Comparison of ENCODE assay signal across 8 cellular contexts in the genomic region with DNA sequence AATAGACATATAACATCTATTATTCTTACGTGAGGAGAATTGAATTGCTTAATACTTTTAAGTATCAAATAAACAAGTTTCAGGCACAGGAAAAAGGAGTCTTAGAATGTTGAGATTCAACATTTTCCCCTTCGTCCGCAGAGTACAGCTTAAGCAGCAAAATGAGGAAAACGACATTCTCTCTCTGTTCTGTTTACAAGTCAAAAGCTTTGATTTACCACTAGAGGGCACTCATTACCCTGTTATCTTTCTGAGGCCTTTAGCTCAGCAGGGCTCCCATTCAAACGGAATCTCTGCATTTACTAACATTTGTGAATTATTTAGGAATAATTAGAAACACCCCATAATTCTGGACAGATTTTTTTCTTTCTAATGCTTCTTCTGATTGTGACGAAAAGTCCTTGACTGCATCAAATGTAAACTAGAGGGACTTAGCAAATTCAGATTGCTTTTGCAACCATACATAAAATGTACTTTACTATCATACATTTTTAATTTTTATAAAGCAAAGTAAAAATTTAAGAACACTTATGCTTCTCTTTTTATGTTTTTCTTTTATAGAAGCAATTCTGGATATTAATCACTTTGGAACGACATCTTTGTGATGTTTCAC.
DNase-seq lines count a peak whose midpoint lies in the region; ATAC-seq and TF ChIP-seq lines count a peak whose summit lies in the region.

No MANE protein-coding gene starts in this region.

- H3K27me3 Mint-ChIP-seq in type B pancreatic cell, result peaks cover 12% of the 10 kb centered on the region

- intact Hi-C loops in IMR-90 (cut with micrococcal nuclease), result loop anchor here (5.0 kb wide), 1 partner anchor 678 kb away; no protein-coding TSS in a partner anchor

- peak; percentile 75 for TF ChIP-seq CTCF in IMR-90 (conservative IDR thresholded peaks at IDR 0.05; ENCODE audit: low read depth, low read length)
- peak; percentile 90 for TF ChIP-seq CTCF in type B pancreatic cell (conservative IDR thresholded peaks at IDR 0.05)

- H3K4me3 ChIP-seq in IMR-90 (ENCODE audit: insufficient read depth, low read depth, low read length), result no peak overlapping the region

- no peaks in the 10 kb centered on the region for H3K79me1 ChIP-seq in IMR-90 (ENCODE audit: low read depth in 1 of 2, low read length in 2 of 2)

- dilution Hi-C loops in IMR-90 (cut with HindIII; ENCODE audit: low sequenced_read_pairs, unreplicated experiment), result no loop called here

- no peak overlapping the region for H3K9ac ChIP-seq in IMR-90 (ENCODE audit: low read depth, low read length)

- no peak overlapping the region for H2BK15ac ChIP-seq in IMR-90 (ENCODE audit: low read depth, low read length)

- peak overlapping the region; percentile 10 for H3K4me3 Mint-ChIP-seq in type B pancreatic cell

- H2AK5ac ChIP-seq in IMR-90 (ENCODE audit: low read depth, low read length), result no peak overlapping the region

- H3K4me2 ChIP-seq in IMR-90 (ENCODE audit: low read depth, low read length), result peak overlapping the region; percentile 79; the same call in 1 of the 2 replicates

- no peak for DNase-seq in activated naive CD4-positive, alpha-beta T cell treated with anti-CD3 and anti-CD28 coated beads, Interleukin-2, amount 50 U/mL, for 72 hours (ENCODE audit: low spot score in 2 of 2)
- DNase-seq in activated naive CD4-positive, alpha-beta T cell treated with anti-CD3 and anti-CD28 coated beads, Interleukin-2, amount 50 U/mL, for 16 hours, result no peak
- DNase-seq in IMR-90 (peak; percentile 78), NOMO-1 treated with dmso at 0.1 percent for 144 hours (lab: John Stamatoyannopoulos, UW; ENCODE audit: unreplicated experiment) (peak; percentile 57), kidney glomerular epithelial cell (lab: John Stamatoyannopoulos, UW) (peak; percentile 77), type B pancreatic cell (ENCODE audit: extremely low spot score, unreplicated experiment) (no peak)
- DNase-seq in central memory CD4-positive, alpha-beta T cell, result peak; percentile 45

- H2BK5ac ChIP-seq in IMR-90 (ENCODE audit: low read depth, low read length, poor library complexity, severe bottlenecking), result no peak overlapping the region

- no TSS peak for BruUV-seq in IMR-90 (replicated peaks; lab: Mats Ljungman, UMichigan)

- peak; percentile 79 for TF ChIP-seq RAD21 in IMR-90 (IDR thresholded peaks at IDR 0.05; ENCODE audit: low read length)

- no peak overlapping the region for H3K27ac ChIP-seq in IMR-90 (ENCODE audit: insufficient read depth, low read length)

- peaks cover 8% of the 10 kb centered on the region for H3K4me1 Mint-ChIP-seq in type B pancreatic cell (ENCODE audit: unreplicated experiment)

- H3K9me3 Mint-ChIP-seq in activated naive CD4-positive, alpha-beta T cell treated with anti-CD3 and anti-CD28 coated beads, Interleukin-2, amount 50 U/mL, for 72 hours, result no peaks in the 10 kb centered on the region
- H3K9me3 Mint-ChIP-seq in type B pancreatic cell, result no peaks in the 10 kb centered on the region

- H3K18ac ChIP-seq in IMR-90 (ENCODE audit: low read depth, low read length), result no peak overlapping the region

- no peak overlapping the region for H4K8ac ChIP-seq in IMR-90 (ENCODE audit: low read depth in 2 of 2, low read length in 2 of 2)

- no peak overlapping the region for H4K91ac ChIP-seq in IMR-90 (ENCODE audit: insufficient read depth, low read depth, low read length)

- H3K14ac ChIP-seq in IMR-90 (replicated peaks; ENCODE audit: low read depth, low read length), result no peak overlapping the region

- no peaks in the 10 kb centered on the region for H3K4me1 ChIP-seq in IMR-90 (ENCODE audit: control insufficient read depth, insufficient read depth, low read length)

- no peak overlapping the region for H3K4ac ChIP-seq in IMR-90 (ENCODE audit: low read depth, low read length)

- H2BK20ac ChIP-seq in IMR-90 (ENCODE audit: low read depth, low read length), result no peak overlapping the region

- H3K27me3 ChIP-seq in IMR-90 (ENCODE audit: control insufficient read depth, insufficient read depth, low read length), result peaks cover under 1% of the 10 kb centered on the region; the same call in 1 of the 2 replicates

- no peak overlapping the region for H2AFZ ChIP-seq in IMR-90 (replicated peaks; ENCODE audit: low read length, poor library complexity)

- H3K27ac Mint-ChIP-seq in activated naive CD4-positive, alpha-beta T cell treated with anti-CD3 and anti-CD28 coated beads, Interleukin-2, amount 50 U/mL, for 72 hours, result no peak overlapping the region
- H3K27ac Mint-ChIP-seq in type B pancreatic cell, result no peak overlapping the region

- H3K23ac ChIP-seq in IMR-90 (ENCODE audit: low read depth, low read length), result no peak overlapping the region

- in situ Hi-C loops in IMR-90 (cut with MboI; ENCODE audit: low sequenced_read_pairs), result no loop called here

- no peaks in the 10 kb centered on the region for H3K9me1 ChIP-seq in IMR-90 (ENCODE audit: insufficient read depth, low read length)

- POLR2A ChIA-PET in IMR-90 (lab: Charles Lee; ENCODE audit: unreplicated experiment), result no interaction called here

- no peak overlapping the region for H4K5ac ChIP-seq in IMR-90 (ENCODE audit: low read depth, low read length)

- no peaks in the 10 kb centered on the region for H3K36me3 ChIP-seq in IMR-90 (ENCODE audit: control insufficient read depth, insufficient read depth, low read length)

- no peaks in the 10 kb centered on the region for H4K20me1 ChIP-seq in IMR-90 (ENCODE audit: insufficient read depth, low read length)

- H3K36me3 Mint-ChIP-seq in activated naive CD4-positive, alpha-beta T cell treated with anti-CD3 and anti-CD28 coated beads, Interleukin-2, amount 50 U/mL, for 72 hours, result no peaks in the 10 kb centered on the region
- H3K36me3 Mint-ChIP-seq in type B pancreatic cell, result no peaks in the 10 kb centered on the region

- no peak overlapping the region for H2AK9ac ChIP-seq in IMR-90 (replicated peaks; ENCODE audit: low read depth, low read length, poor library complexity)

- TF ChIP-seq POLR2A in IMR-90 (IDR thresholded peaks at IDR 0.05; ENCODE audit: low read depth, low read length), result no peak

- peak; percentile 69 to 80 for ATAC-seq in activated naive CD4-positive, alpha-beta T cell treated with anti-CD3 and anti-CD28 coated beads, Interleukin-2, amount 50 U/mL, for 72 hours
- ATAC-seq in GM21786 (IDR thresholded peaks at IDR 0.05; ENCODE audit: unreplicated experiment) (peak; percentile 83), IMR-90 (ENCODE audit: low read depth) (peak; percentile 92)

- 0% methylated on average over 1 of the region's 7 CpGs; no CpG with 5 or more reads in 1 of the 2 experiments for WGBS in IMR-90 (ENCODE audit: extremely low coverage in 2 of 2, insufficient read length in 1 of 2), 2 experiments

- CTCF ChIA-PET in IMR-90 (lab: Yijun Ruan, JAX), result interaction anchor here (0.6 to 1.6 kb wide), 8 partner anchors 10 to 1682 kb away, joined by 3 to 6 read pairs (median 3); no protein-coding TSS in a partner anchor

- no peak overlapping the region for H3K56ac ChIP-seq in IMR-90 (ENCODE audit: extremely low read depth, insufficient read depth, low read length)

- no peak overlapping the region for H2BK120ac ChIP-seq in IMR-90 (ENCODE audit: low read depth, low read length)

- H3K9me3 ChIP-seq in IMR-90 (ENCODE audit: control insufficient read depth, insufficient read depth, low read length), result no peaks in the 10 kb centered on the region

TF ChIP-seq in IMR-90, 13 proteins besides CTCF, POLR2A, EP300 and RAD21:
- TF ChIP-seq RCOR1 (IDR thresholded peaks at IDR 0.05; ENCODE audit: insufficient replicate concordance, low read length) (no peak), SMC3 (IDR thresholded peaks at IDR 0.05; ENCODE audit: low read depth, low read length) (peak; percentile 78)
TF ChIP-seq in IMR-90: peak in this region for 1.

Comparison
In these comparisons a context has a peak if more than half of its experiments do, and no peak if none do; other contexts are left out.
1. DNase-seq: peak in IMR-90 (single experiment), NOMO-1 treated with dmso at 0.1 percent for 144 hours (single experiment), central memory CD4-positive, alpha-beta T cell (single experiment) and kidney glomerular epithelial cell (single experiment); none in activated naive CD4-positive, alpha-beta T cell treated with anti-CD3 and anti-CD28 coated beads, Interleukin-2, amount 50 U/mL, for 72 hours (0 of 2), activated naive CD4-positive, alpha-beta T cell treated with anti-CD3 and anti-CD28 coated beads, Interleukin-2, amount 50 U/mL, for 16 hours (single experiment) and type B pancreatic cell (single experiment).
2. Peak in every context shown above with its lines, with median percentiles within 50 percentile points of each other: ATAC-seq.